Comparison of ENCODE assay signal across 1 cellular context in genomic region chr12:2751686-2752085, GRCh38.
TF ChIP-seq lines count a peak whose summit lies in the region.

No MANE protein-coding gene starts in this region.

TF ChIP-seq in WTC11, 78 proteins besides CTCF, POLR2A, EP300 and RAD21 (continued from another document):
- TF ChIP-seq CDX4 (CRISPR knock-in tag; IDR thresholded peaks at IDR 0.05; ENCODE audit: borderline replicate concordance) (no peak), TCF7 (CRISPR knock-in tag; IDR thresholded peaks at IDR 0.05; ENCODE audit: low read depth) (no peak), ZSCAN18 (CRISPR knock-in tag; IDR thresholded peaks at IDR 0.05) (no peak), NR2C2 (CRISPR knock-in tag; IDR thresholded peaks at IDR 0.05) (no peak), TP53 (CRISPR knock-in tag; IDR thresholded peaks at IDR 0.05) (no peak), JUN (CRISPR knock-in tag; IDR thresholded peaks at IDR 0.05) (no peak)
